Comparison of ENCODE assay signal across 3 cellular contexts in genomic region chr15:96138985-96139384, GRCh38.
"Had no signal": no experiment of that assay in that cellular context is flagged by ENCODE, and none has a peak within 500 bp of the region (broad histone marks: within the 10 kb centered on the region; RNA-seq: fewer than 3 reads in every experiment).

No MANE protein-coding gene starts in this region.

- H3K4me3 ChIP-seq: GM12878 had no signal

- DNase-seq: GDM1, GF-D8 had no signal
